9 cellular contexts compared by ENCODE assay signal in the genomic region with DNA sequence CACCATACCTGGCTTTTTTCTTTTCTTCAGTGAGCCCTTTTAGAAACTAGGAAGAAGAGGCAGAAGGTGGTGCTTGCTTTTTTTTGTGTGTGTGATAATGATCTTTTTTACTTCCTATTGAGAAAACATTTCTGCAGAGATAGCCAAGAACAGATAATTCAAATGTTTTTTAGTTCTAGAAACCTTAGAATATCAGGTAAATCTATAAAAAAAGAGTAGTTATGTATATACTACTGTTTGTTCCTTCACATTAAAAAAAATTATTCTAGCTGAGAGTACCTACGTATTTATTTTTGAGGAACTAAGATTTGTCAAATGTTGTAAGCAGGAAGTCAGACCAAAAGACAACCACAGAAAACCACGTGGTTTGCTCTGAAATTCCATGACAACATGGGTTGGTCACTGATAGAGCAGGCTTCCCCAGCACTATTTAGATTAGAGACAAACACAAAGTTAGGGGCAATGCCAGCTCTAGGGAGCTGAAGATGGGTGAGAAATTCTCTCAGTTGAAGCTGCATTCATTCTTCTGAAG. TPM values are rescaled to one million over a fixed set of nuclear protein-coding genes. Genes with fewer than 3 reads are reported as not detected.
A peak's percentile ranks its signal among the peaks of the same experiment; 100 is the strongest.
DNase-seq lines count a peak whose midpoint lies in the region; ATAC-seq, FAIRE-seq and TF ChIP-seq lines count a peak whose summit lies in the region.
"Had no signal": no experiment of that assay in that cellular context is flagged by ENCODE, and none has a peak within 500 bp of the region (broad histone marks: within the 10 kb centered on the region; RNA-seq: fewer than 3 reads in every experiment).

No MANE protein-coding gene starts in this region.

- ATAC-seq in GM21447 (IDR thresholded peaks at IDR 0.05; ENCODE audit: unreplicated experiment) (peak; percentile 82), heart right ventricle (peak in 7 of 8 donors; percentile 61 to 88 (median 76))

- peaks cover 0 to 95% (median 43%) of the 10 kb centered on the region in 9 donors for H3K36me3 ChIP-seq in heart right ventricle
- peaks cover 59% of the 10 kb centered on the region for H3K36me3 ChIP-seq in MG63
- peaks cover 4 to 9% of the 10 kb centered on the region in 2 donors for H3K36me3 ChIP-seq in kidney (ENCODE audit: control insufficient read depth in 1 of 2, insufficient read depth in 2 of 2, low read length in 2 of 2)

- POLR2A ChIA-PET in activated CD4-positive, alpha-beta memory T cell treated with anti-CD3 and anti-CD28 coated beads for 36 hours (lab: Charles Lee): interaction anchor here (0.6 to 3.1 kb wide), 6 partner anchors 8 to 19 kb away, joined by 3 to 12 read pairs (median 4); a partner anchor contains a TSS

- no peak overlapping the region for H3K9ac ChIP-seq in kidney (ENCODE audit: low read length in 2 of 2)

- DNase-seq in CMK (ENCODE audit: low read depth) (peak; percentile 65), heart right ventricle (no peak), MG63 (no peak), kidney (no peak)
- peak; percentile 77 for DNase-seq in activated CD4-positive, alpha-beta memory T cell treated with anti-CD3 and anti-CD28 coated beads for 36 hours
- peak; percentile 41 to 55 for DNase-seq in stimulated activated CD8-positive, alpha-beta memory T cell treated with anti-CD3 and anti-CD28 coated beads, Interleukin-7, amount 100 ng/mL, for 1 hour (ENCODE audit: low read depth in 2 of 2)

- H3K27ac Mint-ChIP-seq in IgD-negative memory B cell: peak overlapping the region; percentile 95 to 99 (median 97)
- H3K27ac Mint-ChIP-seq in activated CD4-positive, alpha-beta memory T cell treated with anti-CD3 and anti-CD28 coated beads for 36 hours: peak overlapping the region; percentile 88

- WGBS in heart right ventricle, 2 donors: 49 to 62% methylated on average over 2 of the region's 2 CpGs

- TF ChIP-seq CTCF in heart right ventricle (IDR thresholded peaks at IDR 0.05) (no peak), kidney (IDR thresholded peaks at IDR 0.05; ENCODE audit: borderline replicate concordance, extremely low read depth, insufficient read depth) (no peak)

- H3K4me3 ChIP-seq in heart right ventricle (peak overlapping the region in 1 of 10 donors; percentile 8), MG63 (no peak overlapping the region), kidney (ENCODE audit: low read length in 2 of 2) (no peak overlapping the region)
- H3K4me3 ChIP-seq: gastrocnemius medialis had no signal

- no peaks in the 10 kb centered on the region for H3K9me3 Mint-ChIP-seq in IgD-negative memory B cell
- no peaks in the 10 kb centered on the region for H3K9me3 Mint-ChIP-seq in activated CD4-positive, alpha-beta memory T cell treated with anti-CD3 and anti-CD28 coated beads for 36 hours

- peak overlapping the region; percentile 66 to 94 (median 86) for H3K4me3 Mint-ChIP-seq in IgD-negative memory B cell
- H3K4me3 Mint-ChIP-seq in activated CD4-positive, alpha-beta memory T cell treated with anti-CD3 and anti-CD28 coated beads for 36 hours: peak overlapping the region; percentile 50

- H3K4me1 ChIP-seq in heart right ventricle (peaks cover 0 to 35% (median 0%) of the 10 kb centered on the region in 9 donors), kidney (ENCODE audit: control insufficient read depth in 1 of 2, insufficient read depth in 1 of 2, low read depth in 1 of 2, low read length in 2 of 2) (no peaks in the 10 kb centered on the region)
- H3K4me1 ChIP-seq: gastrocnemius medialis had no signal

- intact Hi-C loops in activated CD4-positive, alpha-beta memory T cell treated with anti-CD3 and anti-CD28 coated beads for 36 hours (cut with micrococcal nuclease): loop anchor here (1.0 kb wide), 2 partner anchors 8 to 11 kb away; no protein-coding TSS in a partner anchor
- intact Hi-C loops in heart right ventricle (cut with DNase I): no loop called here
- intact Hi-C loops in kidney (cut with DNase I): no loop called here

- H3K27ac ChIP-seq in heart right ventricle: peak overlapping the region in 6 of 10 donors; percentile 20 to 93 (median 50)
- peak overlapping the region in 1 of 2 donors; percentile 57 for H3K27ac ChIP-seq in kidney (ENCODE audit: low read depth in 2 of 2, low read length in 2 of 2)

- CTCF ChIA-PET in activated CD4-positive, alpha-beta memory T cell treated with anti-CD3 and anti-CD28 coated beads for 36 hours (lab: Charles Lee): interaction anchor here (1.0 to 2.2 kb wide), 3 partner anchors 11 to 315 kb away, joined by 3 to 10 read pairs (median 4); no protein-coding TSS in a partner anchor

- H3K36me3 Mint-ChIP-seq in IgD-negative memory B cell: peaks cover 21% of the 10 kb centered on the region
- H3K36me3 Mint-ChIP-seq in activated CD4-positive, alpha-beta memory T cell treated with anti-CD3 and anti-CD28 coated beads for 36 hours: peaks cover 69% of the 10 kb centered on the region

- FAIRE-seq in kidney (lab: Jason Lieb, UNC): no peak

- H3K4me1 Mint-ChIP-seq in IgD-negative memory B cell: peaks cover 34 to 57% (median 46%) of the 10 kb centered on the region in 3 donors
- peaks cover 79% of the 10 kb centered on the region for H3K4me1 Mint-ChIP-seq in activated CD4-positive, alpha-beta memory T cell treated with anti-CD3 and anti-CD28 coated beads for 36 hours (ENCODE audit: low read depth)

- H3K27me3 ChIP-seq in heart right ventricle: no peaks in the 10 kb centered on the region
- H3K27me3 ChIP-seq in MG63: no peaks in the 10 kb centered on the region
- H3K27me3 ChIP-seq: gastrocnemius medialis had no signal

- H3K9me3 ChIP-seq in heart right ventricle (no peaks in the 10 kb centered on the region), MG63 (no peaks in the 10 kb centered on the region), kidney (ENCODE audit: control insufficient read depth in 1 of 2, low read length in 2 of 2) (no peaks in the 10 kb centered on the region)
- H3K9me3 ChIP-seq: gastrocnemius medialis had no signal

- H3K27me3 Mint-ChIP-seq in IgD-negative memory B cell: no peaks in the 10 kb centered on the region
- H3K27me3 Mint-ChIP-seq in activated CD4-positive, alpha-beta memory T cell treated with anti-CD3 and anti-CD28 coated beads for 36 hours: no peaks in the 10 kb centered on the region

RNA-seq across cellular contexts. Expression of a gene that starts 12.8 kb away (rescaled TPM):
- polyA plus RNA-seq in IgD-negative memory B cell (131 TPM), heart right ventricle (1 to 10 TPM; 3.7 to 4.8 TPM), kidney (ENCODE audit: insufficient read depth, low read depth, low replicate concordance) (4.3 TPM)
- total RNA-seq in activated CD4-positive, alpha-beta memory T cell treated with anti-CD3 and anti-CD28 coated beads for 36 hours: 100 to 1,000 TPM; 126 to 128 TPM
- total RNA-seq in heart right ventricle (10 to 100 TPM in 2 of 10 donors, 1 to 10 TPM in 8; 7.7 to 18.1 (median 8.2) TPM), kidney (41.0 TPM)
- total RNA-seq in MG63 (2014; rRNA removed; shearing (Covaris generic); ENCODE audit: low replicate concordance): 9.8 and 15.7 TPM in 2 replicates

RNA-seq across cellular contexts. Expression of a gene that starts 19.0 kb away (rescaled TPM):
- polyA plus RNA-seq in IgD-negative memory B cell (33.0 TPM), heart right ventricle (10 to 100 TPM in 1 of 2 donors, 1 to 10 TPM in 1; 3.4 to 21.2 TPM), kidney (ENCODE audit: insufficient read depth, low read depth, low replicate concordance) (39.6 TPM)
- 10 to 100 TPM; 56.3 to 58.4 TPM for total RNA-seq in activated CD4-positive, alpha-beta memory T cell treated with anti-CD3 and anti-CD28 coated beads for 36 hours
- total RNA-seq in heart right ventricle (10 to 100 TPM in 5 of 10 donors, 1 to 10 TPM in 5; 7.8 to 15.8 (median 10.3) TPM), kidney (18.8 TPM)
- 63.9 and 75.9 TPM in 2 replicates for total RNA-seq in MG63 (2014; rRNA removed; shearing (Covaris generic); ENCODE audit: low replicate concordance)

Comparison
In these comparisons a context has a peak if more than half of its experiments do, and no peak if none do; other contexts are left out.
1. DNase-seq: peak in CMK (single experiment), activated CD4-positive, alpha-beta memory T cell treated with anti-CD3 and anti-CD28 coated beads for 36 hours (single experiment) and stimulated activated CD8-positive, alpha-beta memory T cell treated with anti-CD3 and anti-CD28 coated beads, Interleukin-7, amount 100 ng/mL, for 1 hour (2 of 2); none in heart right ventricle (0 of 2), MG63 (single experiment) and kidney (single experiment).